14 cellular contexts compared by ENCODE assay signal in the genomic region with DNA sequence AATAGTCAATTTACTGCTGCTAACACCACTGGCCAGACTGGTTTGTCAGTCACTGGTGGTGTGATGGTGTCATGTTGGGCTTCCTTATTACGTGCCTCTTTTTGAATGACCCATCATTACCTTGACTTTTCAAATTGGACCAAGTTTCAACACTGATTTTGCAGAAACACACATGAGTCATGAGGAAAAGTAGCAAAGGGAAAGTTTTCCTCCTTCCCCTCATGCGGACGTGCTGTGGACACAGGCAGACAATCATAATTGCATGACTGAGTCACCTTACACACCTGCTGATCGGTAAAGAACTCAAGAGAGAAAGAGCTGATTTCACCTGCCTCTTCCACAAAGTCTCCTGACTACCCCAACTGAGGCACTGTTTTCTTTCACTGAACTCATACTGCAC.
DNase-seq lines count a peak whose midpoint lies in the region; ATAC-seq and TF ChIP-seq lines count a peak whose summit lies in the region.
"Had no signal": no experiment of that assay in that cellular context is flagged by ENCODE, and none has a peak within 500 bp of the region (broad histone marks: within the 10 kb centered on the region; RNA-seq: fewer than 3 reads in every experiment).

No MANE protein-coding gene starts in this region.

- ATAC-seq in left lung, result peak; percentile 80
- no peak for ATAC-seq in GM18498 (IDR thresholded peaks at IDR 0.05; ENCODE audit: unreplicated experiment)

- H3K27me3 ChIP-seq in cardiac muscle cell (no peaks in the 10 kb centered on the region), adrenal gland (no peaks in the 10 kb centered on the region), left lung (no peaks in the 10 kb centered on the region)
- H3K27me3 ChIP-seq: MG63, sigmoid colon, upper lobe of left lung had no signal

- WGBS in adrenal gland, 4 donors, result 41 to 46% (median 44%) methylated on average over 4 of the region's 4 CpGs

- no peak overlapping the region for H3K4me3 ChIP-seq in cardiac muscle cell
- no peak overlapping the region for H3K4me3 ChIP-seq in adrenal gland
- H3K4me3 ChIP-seq in left lung, result no peak overlapping the region
- H3K4me3 ChIP-seq: MG63, sigmoid colon, upper lobe of left lung had no signal

- DNase-seq in cardiac muscle cell (ENCODE audit: low read depth in 1 of 2, low spot score in 1 of 2) (no peak), cardiac septum (ENCODE audit: low spot score) (no peak), adrenal gland (peak; percentile 52 to 78 (median 64)), left lung (no peak), ureter (ENCODE audit: low spot score) (peak; percentile 59), NCI-H2107 (lab: John Stamatoyannopoulos, UW) (no peak), DMS 273 (lab: John Stamatoyannopoulos, UW; ENCODE audit: unreplicated experiment) (no peak)
- DNase-seq: activated T-cell treated with anti-CD3 and anti-CD28 coated beads, Interleukin-2, amount 50 U/mL, for 48 hours; MG63; sigmoid colon; stimulated activated CD4-positive, alpha-beta T cell treated with anti-CD3 and anti-CD28 coated beads, Interleukin-4, amount 100 ng/mL, for 4 hours had no signal

- peak overlapping the region; percentile 74 for H3K27ac ChIP-seq in cardiac muscle cell
- H3K27ac ChIP-seq in adrenal gland, result peak overlapping the region; percentile 44 to 87 (median 72)
- H3K27ac ChIP-seq in left lung, result peak overlapping the region in 1 of 2 donors; percentile 9
- H3K27ac ChIP-seq: neutrophil, sigmoid colon had no signal

- H3K36me3 ChIP-seq in cardiac muscle cell (no peaks in the 10 kb centered on the region), adrenal gland (replicated peaks in 1 of 2) (no peaks in the 10 kb centered on the region), left lung (no peaks in the 10 kb centered on the region)
- H3K36me3 ChIP-seq: MG63, neutrophil, sigmoid colon, upper lobe of left lung had no signal

- H3K4me1 ChIP-seq in cardiac muscle cell (ENCODE audit: low read depth) (peaks cover 20% of the 10 kb centered on the region), adrenal gland (replicated peaks in 1 of 2) (peaks cover 46 to 55% of the 10 kb centered on the region in 2 donors), left lung (peaks cover 4 to 41% of the 10 kb centered on the region in 2 donors)

- intact Hi-C loops in cardiac septum (cut with DNase I) (no loop called here), adrenal gland (cut with DNase I) (no loop called here), left lung (cut with DNase I) (no loop called here)

- TF ChIP-seq CTCF in cardiac muscle cell (IDR thresholded peaks at IDR 0.05; ENCODE audit: low read depth, low read length), result no peak
- TF ChIP-seq CTCF in adrenal gland (IDR thresholded peaks at IDR 0.05), result no peak
- no peak for TF ChIP-seq CTCF in left lung (IDR thresholded peaks at IDR 0.05)

- peak in 1 of 2 donors; percentile 39 for TF ChIP-seq POLR2A in adrenal gland (IDR thresholded peaks at IDR 0.05)

- H3K9me3 ChIP-seq in cardiac muscle cell (ENCODE audit: low read depth), result no peaks in the 10 kb centered on the region
- H3K9me3 ChIP-seq in adrenal gland (replicated peaks in 1 of 3), result no peaks in the 10 kb centered on the region
- no peaks in the 10 kb centered on the region for H3K9me3 ChIP-seq in left lung
- H3K9me3 ChIP-seq: MG63, neutrophil, sigmoid colon, upper lobe of left lung had no signal

Comparison
In these comparisons a context has a peak if more than half of its experiments do, and no peak if none do; other contexts are left out.
1. DNase-seq: peak in adrenal gland (7 of 7) and ureter (single experiment); none in cardiac muscle cell (0 of 2), cardiac septum (single experiment), left lung (0 of 2), NCI-H2107 (single experiment) and DMS 273 (single experiment).